Comparison of ENCODE assay signal across 10 cellular contexts in the genomic region with DNA sequence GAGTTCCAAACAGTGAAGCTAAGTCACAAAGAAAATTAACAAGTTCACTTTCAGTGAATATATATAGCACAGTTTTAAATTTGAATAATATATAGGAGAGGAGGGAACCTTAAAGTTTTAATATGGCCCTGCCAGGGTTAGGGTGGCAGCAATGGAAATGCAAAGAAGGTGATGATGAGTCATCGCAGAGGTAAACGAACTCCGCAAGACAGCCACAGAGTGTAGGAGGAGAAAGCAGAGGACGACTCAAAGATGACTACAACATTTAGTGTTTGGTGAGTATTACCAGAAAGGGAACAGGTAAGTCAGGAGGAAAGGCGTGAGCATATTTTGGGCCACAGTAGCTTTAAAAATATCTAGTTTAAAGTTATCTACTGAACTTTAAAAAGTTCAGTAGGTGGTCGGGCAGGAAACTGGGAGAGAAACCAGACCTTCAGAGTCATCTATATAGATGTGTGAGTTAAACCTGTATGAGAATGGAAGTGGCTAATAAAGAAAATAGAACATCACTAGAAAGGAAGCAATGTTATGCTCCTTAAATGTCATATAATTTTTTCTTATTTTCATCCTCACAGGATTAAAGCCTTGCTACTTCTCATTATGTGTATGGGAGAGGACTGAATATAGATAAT.
DNase-seq lines count a peak whose midpoint lies in the region; ATAC-seq and TF ChIP-seq lines count a peak whose summit lies in the region.
"Had no signal": no experiment of that assay in that cellular context is flagged by ENCODE, and none has a peak within 500 bp of the region (broad histone marks: within the 10 kb centered on the region; RNA-seq: fewer than 3 reads in every experiment).

No MANE protein-coding gene starts in this region.

- H3K27ac ChIP-seq in foreskin keratinocyte = no peak overlapping the region
- H3K27ac ChIP-seq: Peyer's patch had no signal

- TF ChIP-seq CTCF in foreskin keratinocyte (conservative IDR thresholded peaks at IDR 0.05) = no peak

- peaks cover 4% of the 10 kb centered on the region for H3K4me1 ChIP-seq in foreskin keratinocyte
- H3K4me1 ChIP-seq: Peyer's patch had no signal

- peak; percentile 34 to 66 for DNase-seq in foreskin keratinocyte
- no peak for DNase-seq in stimulated activated naive CD4-positive, alpha-beta T cell treated with Interleukin-2 at 50 U/mL for 16 hours (lab: John Stamatoyannopoulos, UW)
- DNase-seq in effector CD8-positive, alpha-beta T cell (lab: John Stamatoyannopoulos, UW) = no peak
- DNase-seq in effector CD4-positive, alpha-beta T cell = no peak
- DNase-seq in DMS 273 treated with DMSO at 0.1 percent for 48 hours (lab: John Stamatoyannopoulos, UW) = no peak
- DNase-seq: naive B cell, Peyer's patch had no signal

- H3K27me3 ChIP-seq in foreskin keratinocyte = no peaks in the 10 kb centered on the region
- H3K27me3 ChIP-seq: Peyer's patch had no signal

- ATAC-seq in GM18508 (IDR thresholded peaks at IDR 0.05; ENCODE audit: insufficient read depth, unreplicated experiment) (peak; percentile 80), GM21447 (IDR thresholded peaks at IDR 0.05; ENCODE audit: unreplicated experiment) (peak; percentile 84), HG03432 (IDR thresholded peaks at IDR 0.05; ENCODE audit: unreplicated experiment) (peak; percentile 96), foreskin keratinocyte (peak; percentile 92)

Comparison
In these comparisons a context has a peak if more than half of its experiments do, and no peak if none do; other contexts are left out.
1. DNase-seq: peak in foreskin keratinocyte (2 of 2); none in stimulated activated naive CD4-positive, alpha-beta T cell treated with Interleukin-2 at 50 U/mL for 16 hours (single experiment), effector CD8-positive, alpha-beta T cell (single experiment), effector CD4-positive, alpha-beta T cell (single experiment) and DMS 273 treated with DMSO at 0.1 percent for 48 hours (single experiment).
2. Peak in every context shown above with its lines, with median percentiles within 50 percentile points of each other: ATAC-seq.